ENCODE assay signal across 8 cellular contexts in genomic region chr1:51877434-51878306, GRCh38. TPM values are rescaled to one million over a fixed set of nuclear protein-coding genes. Genes with fewer than 3 reads are reported as not detected.
A peak's percentile ranks its signal among the peaks of the same experiment; 100 is the strongest.
DNase-seq lines count a peak whose midpoint lies in the region; ATAC-seq and TF ChIP-seq lines count a peak whose summit lies in the region.

No MANE protein-coding gene starts in this region.

- peak overlapping the region; percentile 73 for H2AFZ ChIP-seq in smooth muscle cell (ENCODE audit: low read depth)

- no peak for ATAC-seq in activated naive CD4-positive, alpha-beta T cell treated with anti-CD3 and anti-CD28 coated beads, Interleukin-2, amount 50 U/mL, for 72 hours
- ATAC-seq in activated CD8-positive, alpha-beta T cell treated with anti-CD3 and anti-CD28 coated beads, Interleukin-2, amount 10 ng/mL, durations not matched to agents 7 days and 5 days: peak; percentile 1
- ATAC-seq in right cardiac atrium: peak in 1 of 2 donors; percentile 21

- CTCF ChIA-PET in activated CD8-positive, alpha-beta T cell treated with anti-CD3 and anti-CD28 coated beads, Interleukin-2, amount 10 ng/mL, durations not matched to agents 7 days and 5 days (lab: Charles Lee): interaction anchor here (1.1 kb wide), 1 partner anchor 109 kb away, joined by 3 read pairs; no protein-coding TSS in a partner anchor

- no peak for DNase-seq in activated naive CD4-positive, alpha-beta T cell treated with anti-CD3 and anti-CD28 coated beads, Interleukin-2, amount 50 U/mL, for 72 hours (ENCODE audit: low spot score in 2 of 2)
- DNase-seq in HL-60 (ENCODE audit: low read depth in 1 of 2, low spot score in 1 of 2): peak; percentile 21 to 27
- DNase-seq in activated CD8-positive, alpha-beta T cell treated with anti-CD3 and anti-CD28 coated beads, Interleukin-2, amount 10 ng/mL, durations not matched to agents 7 days and 5 days: no peak
- peak in 1 of 3 donors; percentile 47 for DNase-seq in right cardiac atrium
- peak; percentile 28 for DNase-seq in smooth muscle cell (lab: John Stamatoyannopoulos, UW; ENCODE audit: unreplicated experiment)
- DNase-seq in NCI-H510A treated with DMSO at 0.1 percent for 48 hours (lab: John Stamatoyannopoulos, UW): no peak
- DNase-seq in NCI-H774 (lab: John Stamatoyannopoulos, UW): no peak

- peak overlapping the region; percentile 98 for H3K9ac ChIP-seq in smooth muscle cell (ENCODE audit: low read depth)

- intact Hi-C loops in right cardiac atrium (cut with DNase I): no loop called here

- H3K4me1 Mint-ChIP-seq in activated naive CD4-positive, alpha-beta T cell treated with anti-CD3 and anti-CD28 coated beads, Interleukin-2, amount 50 U/mL, for 24 hours: peaks cover 39% of the 10 kb centered on the region
- peaks cover 37% of the 10 kb centered on the region for H3K4me1 Mint-ChIP-seq in activated CD8-positive, alpha-beta T cell treated with anti-CD3 and anti-CD28 coated beads, Interleukin-2, amount 10 ng/mL, durations not matched to agents 7 days and 5 days (ENCODE audit: low read depth)

- H3K36me3 ChIP-seq in smooth muscle cell (ENCODE audit: low read depth): no peaks in the 10 kb centered on the region

- no peak for TF ChIP-seq CTCF in HL-60 (IDR thresholded peaks at IDR 0.05; ENCODE audit: insufficient read depth, low read length)
- no peak for TF ChIP-seq CTCF in smooth muscle cell (IDR thresholded peaks at IDR 0.05; ENCODE audit: borderline replicate concordance, insufficient read depth, poor library complexity, severe bottlenecking)

- H3K9me3 ChIP-seq in right cardiac atrium (ENCODE audit: control insufficient read depth, low read length) (no peaks in the 10 kb centered on the region), smooth muscle cell (replicated peaks; ENCODE audit: low read depth) (no peaks in the 10 kb centered on the region)

- WGBS in right cardiac atrium: 14% methylated on average over 20 of the region's 20 CpGs
- 11% methylated on average over 20 of the region's 20 CpGs for whole genome bisulfite sequencing in smooth muscle cell (ENCODE audit: low lambda C conversion rate)

- H3K4me3 ChIP-seq in HL-60 (replicated peaks; ENCODE audit: insufficient read depth, low read length) (peak overlapping the region; percentile 59), right cardiac atrium (ENCODE audit: low read length) (peak overlapping the region; percentile 87), smooth muscle cell (peak overlapping the region; percentile 97)

- peaks cover 56% of the 10 kb centered on the region for H3K79me2 ChIP-seq in smooth muscle cell (ENCODE audit: low read depth)

- POLR2A ChIA-PET in activated CD8-positive, alpha-beta T cell treated with anti-CD3 and anti-CD28 coated beads, Interleukin-2, amount 10 ng/mL, durations not matched to agents 7 days and 5 days (lab: Charles Lee): interaction anchor here (0.6 to 1.7 kb wide), 5 partner anchors 9 to 156 kb away, joined by 3 to 6 read pairs (median 4); partner anchors contain the start of gene KTI12

- peaks cover 9% of the 10 kb centered on the region for H3K36me3 Mint-ChIP-seq in activated naive CD4-positive, alpha-beta T cell treated with anti-CD3 and anti-CD28 coated beads, Interleukin-2, amount 50 U/mL, for 24 hours
- peaks cover 0 to 11% of the 10 kb centered on the region in 2 donors for H3K36me3 Mint-ChIP-seq in activated naive CD4-positive, alpha-beta T cell treated with anti-CD3 and anti-CD28 coated beads, Interleukin-2, amount 50 U/mL, for 72 hours
- peaks cover 28% of the 10 kb centered on the region for H3K36me3 Mint-ChIP-seq in activated CD8-positive, alpha-beta T cell treated with anti-CD3 and anti-CD28 coated beads, Interleukin-2, amount 10 ng/mL, durations not matched to agents 7 days and 5 days (ENCODE audit: low read depth)

- H3K4me1 ChIP-seq in right cardiac atrium (ENCODE audit: control insufficient read depth, insufficient read depth, low read length) (peaks cover 4% of the 10 kb centered on the region), smooth muscle cell (ENCODE audit: low read depth) (peaks cover 32% of the 10 kb centered on the region)

- peaks cover 11% of the 10 kb centered on the region for H3F3A ChIP-seq in smooth muscle cell (ENCODE audit: low read depth)

- H4K20me1 ChIP-seq in smooth muscle cell (ENCODE audit: low read depth): peaks cover 43% of the 10 kb centered on the region

- H3K27me3 Mint-ChIP-seq in activated naive CD4-positive, alpha-beta T cell treated with anti-CD3 and anti-CD28 coated beads, Interleukin-2, amount 50 U/mL, for 24 hours: peaks cover under 1% of the 10 kb centered on the region
- peaks cover 3% of the 10 kb centered on the region for H3K27me3 Mint-ChIP-seq in activated CD8-positive, alpha-beta T cell treated with anti-CD3 and anti-CD28 coated beads, Interleukin-2, amount 10 ng/mL, durations not matched to agents 7 days and 5 days (ENCODE audit: low read depth)

- H3K4me2 ChIP-seq in smooth muscle cell: peak overlapping the region; percentile 98

- H3K27me3 ChIP-seq in HL-60 (ENCODE audit: insufficient read depth, poor library complexity, severe bottlenecking): no peaks in the 10 kb centered on the region
- no peaks in the 10 kb centered on the region for H3K27me3 ChIP-seq in right cardiac atrium (ENCODE audit: control insufficient read depth, insufficient read depth)
- H3K27me3 ChIP-seq in smooth muscle cell (ENCODE audit: low read depth): peaks cover 8% of the 10 kb centered on the region

- H3K9me3 Mint-ChIP-seq in activated naive CD4-positive, alpha-beta T cell treated with anti-CD3 and anti-CD28 coated beads, Interleukin-2, amount 50 U/mL, for 24 hours: no peaks in the 10 kb centered on the region
- H3K9me3 Mint-ChIP-seq in activated naive CD4-positive, alpha-beta T cell treated with anti-CD3 and anti-CD28 coated beads, Interleukin-2, amount 50 U/mL, for 72 hours: no peaks in the 10 kb centered on the region
- no peaks in the 10 kb centered on the region for H3K9me3 Mint-ChIP-seq in activated CD8-positive, alpha-beta T cell treated with anti-CD3 and anti-CD28 coated beads, Interleukin-2, amount 10 ng/mL, durations not matched to agents 7 days and 5 days (ENCODE audit: insufficient read depth)

- peak overlapping the region; percentile 23 for H3K27ac Mint-ChIP-seq in activated naive CD4-positive, alpha-beta T cell treated with anti-CD3 and anti-CD28 coated beads, Interleukin-2, amount 50 U/mL, for 24 hours
- no peak overlapping the region for H3K27ac Mint-ChIP-seq in activated naive CD4-positive, alpha-beta T cell treated with anti-CD3 and anti-CD28 coated beads, Interleukin-2, amount 50 U/mL, for 72 hours
- H3K27ac Mint-ChIP-seq in activated CD8-positive, alpha-beta T cell treated with anti-CD3 and anti-CD28 coated beads, Interleukin-2, amount 10 ng/mL, durations not matched to agents 7 days and 5 days: no peak overlapping the region

- H3K27ac ChIP-seq in HL-60 (replicated peaks): peak overlapping the region; percentile 94
- H3K27ac ChIP-seq in right cardiac atrium (ENCODE audit: low read length): peak overlapping the region; percentile 88
- H3K27ac ChIP-seq in smooth muscle cell (ENCODE audit: low read depth): peak overlapping the region; percentile 93

- H3K4me3 Mint-ChIP-seq in activated naive CD4-positive, alpha-beta T cell treated with anti-CD3 and anti-CD28 coated beads, Interleukin-2, amount 50 U/mL, for 24 hours: no peak overlapping the region
- H3K4me3 Mint-ChIP-seq in activated CD8-positive, alpha-beta T cell treated with anti-CD3 and anti-CD28 coated beads, Interleukin-2, amount 10 ng/mL, durations not matched to agents 7 days and 5 days: no peak overlapping the region

RNA-seq across cellular contexts. Expression of gene NRDC, which starts 0.9 kb away (rescaled TPM):
- total RNA-seq in activated naive CD4-positive, alpha-beta T cell treated with anti-CD3 and anti-CD28 coated beads, Interleukin-2, amount 50 U/mL, for 72 hours: 100 to 1,000 TPM; 132 to 163 TPM
- 100 to 1,000 TPM; 153 to 157 TPM for total RNA-seq in activated CD8-positive, alpha-beta T cell treated with anti-CD3 and anti-CD28 coated beads, Interleukin-2, amount 10 ng/mL, durations not matched to agents 7 days and 5 days
- total RNA-seq in right cardiac atrium (100 to 1,000 TPM; 115 to 153 (median 140) TPM), smooth muscle cell (81.5 and 88.4 TPM in 2 replicates)
- polyA plus RNA-seq in right cardiac atrium (90.3 TPM), smooth muscle cell (95.2 and 96.1 TPM in 2 replicates)

Comparison
In these comparisons a context has a peak if more than half of its experiments do, and no peak if none do; other contexts are left out.
1. DNase-seq: peak in HL-60 (2 of 2) and smooth muscle cell (single experiment); none in activated naive CD4-positive, alpha-beta T cell treated with anti-CD3 and anti-CD28 coated beads, Interleukin-2, amount 50 U/mL, for 72 hours (0 of 2), activated CD8-positive, alpha-beta T cell treated with anti-CD3 and anti-CD28 coated beads, Interleukin-2, amount 10 ng/mL, durations not matched to agents 7 days and 5 days (single experiment), NCI-H510A treated with DMSO at 0.1 percent for 48 hours (single experiment) and NCI-H774 (single experiment).
2. Peak in every context shown above with its lines, with median percentiles within 50 percentile points of each other: H3K27ac ChIP-seq and H3K4me3 ChIP-seq.